In the genomic region with DNA sequence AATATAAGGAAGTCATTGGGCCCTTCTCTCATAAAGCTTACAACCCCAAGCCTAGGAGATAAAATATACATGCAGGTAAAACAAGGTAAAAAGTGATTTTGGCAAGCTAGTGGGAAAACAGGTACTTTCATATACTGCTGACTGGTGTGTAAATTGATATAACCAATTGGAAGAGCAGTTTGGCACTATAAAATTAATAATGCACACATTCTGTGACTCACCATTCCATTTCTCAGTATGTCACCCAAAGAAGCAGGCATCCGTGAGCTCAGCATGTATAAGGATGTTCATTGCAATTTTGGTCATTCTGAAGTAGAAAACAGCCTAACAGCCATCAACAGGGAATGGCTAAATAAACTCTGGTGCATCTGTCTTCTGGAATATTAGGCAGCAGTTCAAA, we compare ENCODE assay signal across 19 cellular contexts. TPM values are rescaled to one million over a fixed set of nuclear protein-coding genes. Genes with fewer than 3 reads are reported as not detected.
DNase-seq lines count a peak whose midpoint lies in the region; ATAC-seq and TF ChIP-seq lines count a peak whose summit lies in the region.
"Had no signal": no experiment of that assay in that cellular context is flagged by ENCODE, and none has a peak within 500 bp of the region (broad histone marks: within the 10 kb centered on the region; RNA-seq: fewer than 3 reads in every experiment).

No MANE protein-coding gene starts in this region.

- no peaks in the 10 kb centered on the region for H3K9me3 Mint-ChIP-seq in progenitor cell of endocrine pancreas (ENCODE audit: low read depth)
- H3K9me3 Mint-ChIP-seq in stimulated activated memory B cell treated with anti-CD40 and anti-IgM and Interleukin-4, amounts not matched to agents 10 μg/mL and 1 μg/mL and 100 μg/mL, for 72 hours, result no peaks in the 10 kb centered on the region
- H3K9me3 Mint-ChIP-seq: activated CD4-positive, alpha-beta memory T cell treated with anti-CD3 and anti-CD28 coated beads for 36 hours; activated naive CD8-positive, alpha-beta T cell treated with anti-CD3 and anti-CD28 coated beads, Interleukin-2, amount 50 U/mL, for 24 hours had no signal

- peaks cover 39% of the 10 kb centered on the region for H3K27me3 Mint-ChIP-seq in T-helper 17 cell
- no peaks in the 10 kb centered on the region for H3K27me3 Mint-ChIP-seq in progenitor cell of endocrine pancreas
- H3K27me3 Mint-ChIP-seq in stimulated activated memory B cell treated with anti-CD40 and anti-IgM and Interleukin-4, amounts not matched to agents 10 μg/mL and 1 μg/mL and 100 μg/mL, for 72 hours, result peaks cover 55% of the 10 kb centered on the region

- H3K4me1 Mint-ChIP-seq in T-helper 17 cell (peaks cover 12% of the 10 kb centered on the region), progenitor cell of endocrine pancreas (ENCODE audit: low read depth) (peaks cover 34% of the 10 kb centered on the region)
- H3K4me1 Mint-ChIP-seq in stimulated activated memory B cell treated with anti-CD40 and anti-IgM and Interleukin-4, amounts not matched to agents 10 μg/mL and 1 μg/mL and 100 μg/mL, for 72 hours, result peaks cover 11% of the 10 kb centered on the region

- peaks cover 4% of the 10 kb centered on the region for H3K4me1 ChIP-seq in foreskin keratinocyte
- H3K4me1 ChIP-seq: testis had no signal

- H3K4me3 Mint-ChIP-seq in T-helper 17 cell (peak overlapping the region; percentile 15), progenitor cell of endocrine pancreas (ENCODE audit: low read depth) (peak overlapping the region; percentile 94)
- no peak overlapping the region for H3K4me3 Mint-ChIP-seq in stimulated activated memory B cell treated with anti-CD40 and anti-IgM and Interleukin-4, amounts not matched to agents 10 μg/mL and 1 μg/mL and 100 μg/mL, for 72 hours
- H3K4me3 Mint-ChIP-seq: activated naive CD8-positive, alpha-beta T cell treated with anti-CD3 and anti-CD28 coated beads, Interleukin-2, amount 50 U/mL, for 24 hours had no signal

- TF ChIP-seq CTCF in foreskin keratinocyte (conservative IDR thresholded peaks at IDR 0.05), result no peak
- TF ChIP-seq CTCF in progenitor cell of endocrine pancreas (IDR thresholded peaks at IDR 0.05; ENCODE audit: unreplicated experiment), result no peak

- H3K27ac Mint-ChIP-seq in T-helper 17 cell (no peak overlapping the region), progenitor cell of endocrine pancreas (peak overlapping the region; percentile 98)
- no peak overlapping the region for H3K27ac Mint-ChIP-seq in stimulated activated memory B cell treated with anti-CD40 and anti-IgM and Interleukin-4, amounts not matched to agents 10 μg/mL and 1 μg/mL and 100 μg/mL, for 72 hours
- H3K27ac Mint-ChIP-seq: activated CD4-positive, alpha-beta memory T cell treated with anti-CD3 and anti-CD28 coated beads for 36 hours; activated naive CD8-positive, alpha-beta T cell treated with anti-CD3 and anti-CD28 coated beads, Interleukin-2, amount 50 U/mL, for 24 hours had no signal

- H3K36me3 Mint-ChIP-seq in T-helper 17 cell (ENCODE audit: low read depth), result no peaks in the 10 kb centered on the region
- H3K36me3 Mint-ChIP-seq in progenitor cell of endocrine pancreas (ENCODE audit: insufficient read depth), result no peaks in the 10 kb centered on the region
- no peaks in the 10 kb centered on the region for H3K36me3 Mint-ChIP-seq in stimulated activated memory B cell treated with anti-CD40 and anti-IgM and Interleukin-4, amounts not matched to agents 10 μg/mL and 1 μg/mL and 100 μg/mL, for 72 hours
- H3K36me3 Mint-ChIP-seq: activated CD4-positive, alpha-beta memory T cell treated with anti-CD3 and anti-CD28 coated beads for 36 hours had no signal

- DNase-seq in HCEC 1CT, result peak; percentile 26
- no peak for DNase-seq in T-helper 17 cell
- DNase-seq in foreskin keratinocyte, result peak; percentile 27 to 65
- DNase-seq in progenitor cell of endocrine pancreas (ENCODE audit: low spot score, unreplicated experiment), result no peak
- no peak for DNase-seq in stimulated activated CD8-positive, alpha-beta memory T cell treated with anti-CD3 and anti-CD28 coated beads, Interleukin-4, amount 100 ng/mL, for 48 hours
- no peak for DNase-seq in mesenteric fat pad (ENCODE audit: low spot score)
- DNase-seq: activated CD4-positive, alpha-beta memory T cell treated with anti-CD3 and anti-CD28 coated beads for 36 hours; activated effector memory CD4-positive, alpha-beta T cell treated with anti-CD3 and anti-CD28 coated beads, Interleukin-2, amount 50 U/mL, for 16 hours; activated naive CD8-positive, alpha-beta T cell treated with anti-CD3 and anti-CD28 coated beads, Interleukin-2, amount 50 U/mL, for 24 hours; cortex of kidney; DMS79; heart left ventricle; NCI-H524 treated with DMSO at 0.1 percent for 48 hours; RPMI8226; small intestine; stimulated activated naive CD4-positive, alpha-beta T cell; T1000; testis had no signal

- H3K9me3 ChIP-seq in T-helper 17 cell (ENCODE audit: control insufficient read depth, low read length, poor library complexity, severe bottlenecking), result no peaks in the 10 kb centered on the region
- H3K9me3 ChIP-seq: heart left ventricle, testis had no signal

- no peak for ATAC-seq in T-helper 17 cell
- peak; percentile 34 for ATAC-seq in foreskin keratinocyte
- ATAC-seq in stimulated activated memory B cell treated with anti-CD40 and anti-IgM and Interleukin-4, amounts not matched to agents 10 μg/mL and 1 μg/mL and 100 μg/mL, for 72 hours, result no peak
- ATAC-seq: activated naive CD8-positive, alpha-beta T cell treated with anti-CD3 and anti-CD28 coated beads, Interleukin-2, amount 50 U/mL, for 24 hours; heart left ventricle had no signal

- no peak overlapping the region for H3K27ac ChIP-seq in foreskin keratinocyte
- H3K27ac ChIP-seq: heart left ventricle, testis had no signal

- H3K27me3 ChIP-seq in foreskin keratinocyte, result peaks cover 15% of the 10 kb centered on the region
- H3K27me3 ChIP-seq: testis had no signal

RNA-seq across cellular contexts. Expression of a gene that starts 2.9 kb away (rescaled TPM):
- total RNA-seq in T-helper 17 cell, result 1 to 10 TPM; 2.7 to 4.9 TPM
- total RNA-seq in foreskin keratinocyte, result 33.9 and 35.6 TPM in 2 replicates
- polyA plus RNA-seq in foreskin keratinocyte, result 35.2 and 35.6 TPM in 2 replicates
- total RNA-seq in progenitor cell of endocrine pancreas, result 128 and 143 TPM in 2 replicates
- 4.7 TPM for total RNA-seq in mesenteric fat pad

Comparison
In these comparisons a context has a peak if more than half of its experiments do, and no peak if none do; other contexts are left out.
1. DNase-seq: peak in HCEC 1CT (single experiment) and foreskin keratinocyte (2 of 2); none in T-helper 17 cell (0 of 3), progenitor cell of endocrine pancreas (single experiment), stimulated activated CD8-positive, alpha-beta memory T cell treated with anti-CD3 and anti-CD28 coated beads, Interleukin-4, amount 100 ng/mL, for 48 hours (single experiment) and mesenteric fat pad (single experiment).